Comparison of ENCODE assay signal across 8 cellular contexts in genomic region chr12:46383654-46384450, GRCh38. TPM values are rescaled to one million over a fixed set of nuclear protein-coding genes. Genes with fewer than 3 reads are reported as not detected.
DNase-seq lines count a peak whose midpoint lies in the region; ATAC-seq and TF ChIP-seq lines count a peak whose summit lies in the region.

No MANE protein-coding gene starts in this region.

- no peaks in the 10 kb centered on the region for H3K36me3 ChIP-seq in lower lobe of right lung

- ATAC-seq in HG02798 (IDR thresholded peaks at IDR 0.05; ENCODE audit: poor library complexity, unreplicated experiment) (peak; percentile 44), lower lobe of right lung (peak; percentile 91 to 93)

- H3K27me3 ChIP-seq in lower lobe of right lung (ENCODE audit: low read depth), result no peaks in the 10 kb centered on the region

- TF ChIP-seq CTCF in coronary artery (IDR thresholded peaks at IDR 0.05) (no peak), lower lobe of right lung (IDR thresholded peaks at IDR 0.05) (peak; percentile 19)

- intact Hi-C loops in lower lobe of right lung (cut with DNase I), result no loop called here

- H3K4me3 ChIP-seq in coronary artery, result peak overlapping the region; percentile 91
- H3K4me3 ChIP-seq in lower lobe of right lung, result peak overlapping the region; percentile 68

- DNase-seq in NCI-H187 (lab: John Stamatoyannopoulos, UW) (peak; percentile 29 to 60), NCI-H187 treated with DMSO at 0.1 percent for 48 hours (lab: John Stamatoyannopoulos, UW) (no peak), NCI-H2107 (lab: John Stamatoyannopoulos, UW) (peak; percentile 43), coronary artery (ENCODE audit: low spot score) (peak; percentile 97), lower lobe of right lung (peak; percentile 94)
- DNase-seq in activated CD4-positive, alpha-beta T cell treated with anti-CD3 and anti-CD28 coated beads for 48 hours, result peak; percentile 82
- peak; percentile 55 to 61 for DNase-seq in stimulated activated CD4-positive, alpha-beta T cell treated with anti-CD3 and anti-CD28 coated beads, Interleukin-4, amount 100 ng/mL, for 48 hours (ENCODE audit: low read depth in 2 of 2)

- H3K4me1 ChIP-seq in lower lobe of right lung, result peaks cover 56% of the 10 kb centered on the region

- no peaks in the 10 kb centered on the region for H3K9me3 ChIP-seq in lower lobe of right lung

- H3K27ac ChIP-seq in coronary artery (peak overlapping the region; percentile 99 to 100), lower lobe of right lung (peak overlapping the region; percentile 98)

RNA-seq across cellular contexts. Expression of gene SLC38A2, which starts 11.3 kb away (rescaled TPM):
- total RNA-seq in lower lobe of right lung, result 284 TPM
